Comparison of ENCODE assay signal across 35 cellular contexts in genomic region chr1:88068407-88068806, GRCh38.
"Had no signal": no experiment of that assay in that cellular context is flagged by ENCODE, and none has a peak within 500 bp of the region (broad histone marks: within the 10 kb centered on the region; RNA-seq: fewer than 3 reads in every experiment).

No MANE protein-coding gene starts in this region.

- H3K9ac ChIP-seq: KMS-11 had no signal

- H3K27me3 ChIP-seq: MG63 had no signal

- H3K4me2 ChIP-seq: KMS-11 had no signal

- H3K9me3 ChIP-seq: MG63 had no signal

- H3K4me3 ChIP-seq: MG63 had no signal

- H3K36me3 ChIP-seq: MG63 had no signal

- DNase-seq: Karpas-422, Kasumi-1, MG63, MM.1S, MV-4-11, NCI-H1048, NCI-H1092, NCI-H1092 treated with DMSO at 0.1 percent for 48 hours, NCI-H1105, NCI-H1105 treated with DMSO at 0.1 percent for 48 hours, NCI-H1417, NCI-H1417 treated with DMSO at 0.1 percent for 48 hours, NCI-H1436, NCI-H1436 treated with DMSO at 0.1 percent for 48 hours, NCI-H146, NCI-H1694, NCI-H1694 treated with DMSO at 0.1 percent for 48 hours, NCI-H187, NCI-H187 treated with DMSO at 0.1 percent for 48 hours, NCI-H1930, NCI-H2029, NCI-H2029 treated with DMSO at 0.1 percent for 48 hours, NCI-H2081, NCI-H2081 treated with DMSO at 0.1 percent for 48 hours, NCI-H2107, NCI-H2171, NCI-H2171 treated with DMSO at 0.1 percent for 48 hours, NCI-H2227 treated with DMSO at 0.1 percent for 48 hours, NCI-H226, NCI-H345, NCI-H446, NCI-H446 treated with DMSO at 0.1 percent for 48 hours, NCI-H510A, NCI-H510A treated with DMSO at 0.1 percent for 48 hours had no signal

- H3K27ac ChIP-seq: KMS-11 had no signal
